ENCODE assay signal across 13 cellular contexts in genomic region chr3:4852780-4853748, GRCh38.
DNase-seq lines count a peak whose midpoint lies in the region; ATAC-seq, FAIRE-seq and TF ChIP-seq lines count a peak whose summit lies in the region.
"Had no signal": no experiment of that assay in that cellular context is flagged by ENCODE, and none has a peak within 500 bp of the region (broad histone marks: within the 10 kb centered on the region; RNA-seq: fewer than 3 reads in every experiment).

No MANE protein-coding gene starts in this region.

- H3K4me3 Mint-ChIP-seq in CD4-positive, alpha-beta memory T cell, result peak overlapping the region in 4 of 8 donors; percentile 6 to 64 (median 24)
- H3K4me3 Mint-ChIP-seq in activated naive CD8-positive, alpha-beta T cell treated with anti-CD3 and anti-CD28 coated beads, Interleukin-2, amount 10 ng/mL, durations not matched to agents 7 days and 5 days, result peak overlapping the region; percentile 33
- H3K4me3 Mint-ChIP-seq: activated B cell treated with CpG ODN at 0.5 μM for 24 hours had no signal

- H2AK5ac ChIP-seq in mesenchymal stem cell (ENCODE audit: low read length, severe bottlenecking), result no peak overlapping the region

- no peak for TF ChIP-seq CTCF in Loucy (conservative IDR thresholded peaks at IDR 0.05; ENCODE audit: low read length)

- H3K14ac ChIP-seq in mesenchymal stem cell (ENCODE audit: low read length in 2 of 2), result no peak overlapping the region

- no peaks in the 10 kb centered on the region for H3K9me2 ChIP-seq in Loucy (replicated peaks; ENCODE audit: low read depth, low read length)

- H2AFZ ChIP-seq in Loucy (ENCODE audit: low read length) (0 out of 2 replicates have a peak overlapping the region, but pooled peaks have one; percentile 1), mesenchymal stem cell (ENCODE audit: low read depth, low read length) (no peak overlapping the region)

- H4K91ac ChIP-seq in mesenchymal stem cell (ENCODE audit: low read length), result no peak overlapping the region

- H3K9ac ChIP-seq in Loucy (ENCODE audit: low read depth, low read length, poor library complexity, severe bottlenecking) (no peak overlapping the region), mesenchymal stem cell (ENCODE audit: low read length) (no peak overlapping the region)

- CTCF ChIA-PET in CD4-positive, alpha-beta memory T cell (lab: Charles Lee; ENCODE audit: partially characterized antibody), result interaction anchor here (0.9 to 1.3 kb wide), 3 partner anchors 18 to 142 kb away, joined by 4 to 5 read pairs (median 4); no protein-coding TSS in a partner anchor

- DNase-seq in CD4-positive, alpha-beta memory T cell, result no peak
- DNase-seq in activated naive CD8-positive, alpha-beta T cell treated with anti-CD3 and anti-CD28 coated beads, Interleukin-2, amount 10 ng/mL, durations not matched to agents 7 days and 5 days, result no peak
- DNase-seq in mesenchymal stem cell (no peak), NCI-H69 (lab: John Stamatoyannopoulos, UW) (no peak), NCI-H510A treated with DMSO at 0.1 percent for 48 hours (lab: John Stamatoyannopoulos, UW) (no peak), H54 (ENCODE audit: insufficient read length, low spot score) (no peak)
- DNase-seq in stimulated activated CD4-positive, alpha-beta T cell treated with anti-CD3 and anti-CD28 coated beads, Interleukin-1b, Interleukin-23, amount 100 ng/mL, for 48 hours, result no peak
- DNase-seq: activated B cell treated with CpG ODN at 0.5 μM for 24 hours, amygdala, esophagus squamous epithelium, NCI-H1436 treated with DMSO at 0.1 percent for 48 hours, occipital lobe had no signal

- no peaks in the 10 kb centered on the region for H3K27me3 Mint-ChIP-seq in CD4-positive, alpha-beta memory T cell
- H3K27me3 Mint-ChIP-seq in activated naive CD8-positive, alpha-beta T cell treated with anti-CD3 and anti-CD28 coated beads, Interleukin-2, amount 10 ng/mL, durations not matched to agents 7 days and 5 days, result no peaks in the 10 kb centered on the region
- H3K27me3 Mint-ChIP-seq: activated B cell treated with CpG ODN at 0.5 μM for 24 hours had no signal

- H3K36me3 Mint-ChIP-seq in CD4-positive, alpha-beta memory T cell, result peaks cover 6 to 20% of the 10 kb centered on the region in 2 donors
- peaks cover 34% of the 10 kb centered on the region for H3K36me3 Mint-ChIP-seq in activated naive CD8-positive, alpha-beta T cell treated with anti-CD3 and anti-CD28 coated beads, Interleukin-2, amount 10 ng/mL, durations not matched to agents 7 days and 5 days

- POLR2A ChIA-PET in CD4-positive, alpha-beta memory T cell (lab: Charles Lee; ENCODE audit: partially characterized antibody), result interaction anchor here (1.0 to 1.9 kb wide), 4 partner anchors 9 to 125 kb away, joined by 3 to 8 read pairs (median 4); no protein-coding TSS in a partner anchor
- POLR2A ChIA-PET in activated naive CD8-positive, alpha-beta T cell treated with anti-CD3 and anti-CD28 coated beads, Interleukin-2, amount 10 ng/mL, durations not matched to agents 7 days and 5 days (lab: Charles Lee), result interaction anchor here (4.4 to 8.5 kb wide), 3 partner anchors 20 to 129 kb away, joined by 23 to 154 read pairs (median 111); partner anchors contain the start of gene BHLHE40

- no peak for TF ChIP-seq POLR2A in H54 (IDR thresholded peaks at IDR 0.05; ENCODE audit: low read depth, low read length)

- H3K4me1 Mint-ChIP-seq in CD4-positive, alpha-beta memory T cell, result peaks cover 51 to 82% (median 70%) of the 10 kb centered on the region in 4 donors
- peaks cover 70% of the 10 kb centered on the region for H3K4me1 Mint-ChIP-seq in activated naive CD8-positive, alpha-beta T cell treated with anti-CD3 and anti-CD28 coated beads, Interleukin-2, amount 10 ng/mL, durations not matched to agents 7 days and 5 days

- H3K4me1 ChIP-seq in CD4-positive, alpha-beta memory T cell (ENCODE audit: insufficient read depth, low read length), result peaks cover 64% of the 10 kb centered on the region
- H3K4me1 ChIP-seq in Loucy (ENCODE audit: insufficient read depth, low read length, poor library complexity, severe bottlenecking) (peaks cover 32% of the 10 kb centered on the region), mesenchymal stem cell (ENCODE audit: control insufficient read depth, insufficient read depth, low read depth, low read length) (no peaks in the 10 kb centered on the region)

- no peaks in the 10 kb centered on the region for H3K9me3 Mint-ChIP-seq in CD4-positive, alpha-beta memory T cell
- H3K9me3 Mint-ChIP-seq in activated naive CD8-positive, alpha-beta T cell treated with anti-CD3 and anti-CD28 coated beads, Interleukin-2, amount 10 ng/mL, durations not matched to agents 7 days and 5 days, result peaks cover 7% of the 10 kb centered on the region
- H3K9me3 Mint-ChIP-seq: activated B cell treated with CpG ODN at 0.5 μM for 24 hours had no signal

- peak overlapping the region; percentile 61 to 97 (median 86) for H3K27ac Mint-ChIP-seq in CD4-positive, alpha-beta memory T cell
- H3K27ac Mint-ChIP-seq in activated naive CD8-positive, alpha-beta T cell treated with anti-CD3 and anti-CD28 coated beads, Interleukin-2, amount 10 ng/mL, durations not matched to agents 7 days and 5 days, result peak overlapping the region; percentile 84
- H3K27ac Mint-ChIP-seq: activated B cell treated with CpG ODN at 0.5 μM for 24 hours had no signal

- intact Hi-C loops in CD4-positive, alpha-beta memory T cell (cut with micrococcal nuclease), result no loop called here

- no peaks in the 10 kb centered on the region for H3F3A ChIP-seq in Loucy (ENCODE audit: low read depth)

- H3K18ac ChIP-seq in mesenchymal stem cell (ENCODE audit: low read depth in 1 of 2, low read length in 2 of 2), result peak overlapping the region in 1 of 2 experiments; percentile 52

- no peaks in the 10 kb centered on the region for H3K79me2 ChIP-seq in Loucy (ENCODE audit: insufficient read depth, low read length)

- H3K23ac ChIP-seq in mesenchymal stem cell (ENCODE audit: low read length in 2 of 2), result no peak overlapping the region

- no peaks in the 10 kb centered on the region for H3K9me3 ChIP-seq in CD4-positive, alpha-beta memory T cell (ENCODE audit: control insufficient read depth in 1 of 2, low read length in 2 of 2)
- H3K9me3 ChIP-seq in Loucy (ENCODE audit: insufficient read depth, low read depth, low read length), result no peaks in the 10 kb centered on the region
- no peaks in the 10 kb centered on the region for H3K9me3 ChIP-seq in mesenchymal stem cell (ENCODE audit: control insufficient read depth, low read length)
- H3K9me3 ChIP-seq: esophagus squamous epithelium had no signal

- no peak for ATAC-seq in activated naive CD8-positive, alpha-beta T cell treated with anti-CD3 and anti-CD28 coated beads, Interleukin-2, amount 10 ng/mL, durations not matched to agents 7 days and 5 days (ENCODE audit: low read depth)

- H2BK12ac ChIP-seq in mesenchymal stem cell (ENCODE audit: low read length in 2 of 2), result peak overlapping the region in 1 of 2 experiments; percentile 18

- no peaks in the 10 kb centered on the region for H4K20me1 ChIP-seq in Loucy (ENCODE audit: insufficient read depth, low read length, poor library complexity, severe bottlenecking)

- peak overlapping the region; percentile 12 for H3K27ac ChIP-seq in CD4-positive, alpha-beta memory T cell (ENCODE audit: low read depth, low read length)
- H3K27ac ChIP-seq in mesenchymal stem cell (ENCODE audit: low read length, poor library complexity, severe bottlenecking), result no peak overlapping the region

- no peaks in the 10 kb centered on the region for H3K79me1 ChIP-seq in mesenchymal stem cell (replicated peaks; ENCODE audit: low read length, poor library complexity, severe bottlenecking)

- no peaks in the 10 kb centered on the region for H3K36me3 ChIP-seq in CD4-positive, alpha-beta memory T cell (ENCODE audit: insufficient read depth, low read length)
- H3K36me3 ChIP-seq in Loucy (ENCODE audit: insufficient read depth, low read length), result no peaks in the 10 kb centered on the region
- H3K36me3 ChIP-seq in mesenchymal stem cell (ENCODE audit: control insufficient read depth in 1 of 2, insufficient read depth in 2 of 2, low read depth in 1 of 2, low read length in 2 of 2), result no peaks in the 10 kb centered on the region
- H3K36me3 ChIP-seq: esophagus squamous epithelium had no signal

- no peak overlapping the region for H3K4me3 ChIP-seq in CD4-positive, alpha-beta memory T cell (ENCODE audit: low read length in 2 of 2)
- H3K4me3 ChIP-seq in Loucy (ENCODE audit: low read length, poor library complexity, severe bottlenecking), result no peak overlapping the region
- no peak overlapping the region for H3K4me3 ChIP-seq in mesenchymal stem cell (ENCODE audit: insufficient read depth in 1 of 2, low read depth in 1 of 2, low read length in 2 of 2)
- H3K4me3 ChIP-seq: esophagus squamous epithelium had no signal

- no peak overlapping the region for H2BK15ac ChIP-seq in mesenchymal stem cell (ENCODE audit: low read depth, poor library complexity, severe bottlenecking)

- peak overlapping the region in 1 of 2 experiments; percentile 0 for H3K4ac ChIP-seq in mesenchymal stem cell (ENCODE audit: low read depth in 1 of 2, low read length in 2 of 2)

- FAIRE-seq in H54 (lab: Jason Lieb, UNC), result no peak

- no peak overlapping the region for H2BK120ac ChIP-seq in mesenchymal stem cell (ENCODE audit: low read depth, low read length)

- H3K27me3 ChIP-seq in CD4-positive, alpha-beta memory T cell (ENCODE audit: insufficient read depth, low read length), result no peaks in the 10 kb centered on the region
- no peaks in the 10 kb centered on the region for H3K27me3 ChIP-seq in Loucy (ENCODE audit: insufficient read depth, low read length, poor library complexity, severe bottlenecking)
- no peaks in the 10 kb centered on the region for H3K27me3 ChIP-seq in mesenchymal stem cell (ENCODE audit: control insufficient read depth in 1 of 2, insufficient read depth in 1 of 2, low read length in 2 of 2)
- H3K27me3 ChIP-seq: esophagus squamous epithelium had no signal

- H4K8ac ChIP-seq in mesenchymal stem cell (ENCODE audit: low read length), result peak overlapping the region; percentile 45

- 71% methylated on average over 4 of the region's 5 CpGs for WGBS in mesenchymal stem cell

- H2BK5ac ChIP-seq in mesenchymal stem cell (ENCODE audit: low read depth, low read length, poor library complexity, severe bottlenecking), result no peak overlapping the region

- H3K4me2 ChIP-seq in Loucy (ENCODE audit: low read depth, low read length, poor library complexity, severe bottlenecking) (no peak overlapping the region), mesenchymal stem cell (ENCODE audit: low read length, poor library complexity, severe bottlenecking) (no peak overlapping the region)
